In genomic region chr17:50347087-50347893, GRCh38 we compare ENCODE assay signal across 8 cellular contexts. TPM values are rescaled to one million over a fixed set of nuclear protein-coding genes. Genes with fewer than 3 reads are reported as not detected.
A peak's percentile ranks its signal among the peaks of the same experiment; 100 is the strongest.
DNase-seq lines count a peak whose midpoint lies in the region; TF ChIP-seq lines count a peak whose summit lies in the region.

No MANE protein-coding gene starts in this region.

- H3K4me3 ChIP-seq in H7 (ENCODE audit: insufficient read depth, low read depth, low read length) (peak overlapping the region; percentile 74), iPS-11a (ENCODE audit: low read depth, low read length) (peak overlapping the region; percentile 85), smooth muscle cell (peak overlapping the region; percentile 91)

- TF ChIP-seq CTCF in smooth muscle cell (IDR thresholded peaks at IDR 0.05; ENCODE audit: borderline replicate concordance, insufficient read depth, poor library complexity, severe bottlenecking) (no peak), GM13976 (IDR thresholded peaks at IDR 0.05; ENCODE audit: borderline replicate concordance, control extremely low read depth, extremely low read depth, insufficient read depth, missing control alignments) (no peak)

- peak overlapping the region; percentile 94 for H3K4me3 Mint-ChIP-seq in activated T-cell treated with anti-CD3 and anti-CD28 coated beads, Interleukin-2, amount 50 U/mL, for 24 hours

- peaks cover 20% of the 10 kb centered on the region for H3K36me3 Mint-ChIP-seq in activated T-cell treated with anti-CD3 and anti-CD28 coated beads, Interleukin-2, amount 50 U/mL, for 24 hours (ENCODE audit: low read depth)

- H3K36me3 ChIP-seq in H7 (replicated peaks; ENCODE audit: control insufficient read depth, insufficient read depth, low read length): 0 out of 2 replicates have a peak, but pooled peaks cover 2% of the 10 kb centered on the region
- H3K36me3 ChIP-seq in smooth muscle cell (ENCODE audit: low read depth): no peaks in the 10 kb centered on the region

- H3K27me3 ChIP-seq in H7 (ENCODE audit: control insufficient read depth, insufficient read depth, low read length): peaks cover 5% of the 10 kb centered on the region
- H3K27me3 ChIP-seq in smooth muscle cell (ENCODE audit: low read depth): no peaks in the 10 kb centered on the region

- no peaks in the 10 kb centered on the region for H3K27me3 Mint-ChIP-seq in activated T-cell treated with anti-CD3 and anti-CD28 coated beads, Interleukin-2, amount 50 U/mL, for 24 hours

- no peaks in the 10 kb centered on the region for H3K9me3 Mint-ChIP-seq in activated T-cell treated with anti-CD3 and anti-CD28 coated beads, Interleukin-2, amount 50 U/mL, for 24 hours

- H3K4me1 ChIP-seq in smooth muscle cell (ENCODE audit: low read depth): peaks cover 16% of the 10 kb centered on the region

- peaks cover 47% of the 10 kb centered on the region for H4K20me1 ChIP-seq in smooth muscle cell (ENCODE audit: low read depth)

- peaks cover 34% of the 10 kb centered on the region for H3K79me2 ChIP-seq in smooth muscle cell (ENCODE audit: low read depth)

- H3K4me2 ChIP-seq in smooth muscle cell: peak overlapping the region; percentile 98

- 22% methylated on average over 19 of the region's 19 CpGs for WGBS in smooth muscle cell (ENCODE audit: low lambda C conversion rate)

- H2AFZ ChIP-seq in smooth muscle cell (ENCODE audit: low read depth): no peak overlapping the region

- H3K9ac ChIP-seq in smooth muscle cell (ENCODE audit: low read depth): peak overlapping the region; percentile 79

- DNase-seq in H7 (peak; percentile 77), smooth muscle cell (lab: John Stamatoyannopoulos, UW; ENCODE audit: unreplicated experiment) (no peak), ecto neural progenitor cell (ENCODE audit: low spot score) (no peak), KG1 (lab: John Stamatoyannopoulos, UW) (no peak), GM13976 (ENCODE audit: low spot score) (no peak), NCI-H524 treated with DMSO at 0.1 percent for 48 hours (lab: John Stamatoyannopoulos, UW) (no peak)
- peak; percentile 30 for DNase-seq in activated T-cell treated with anti-CD3 and anti-CD28 coated beads, Interleukin-2, amount 50 U/mL, for 24 hours

- peak overlapping the region; percentile 92 for H3K27ac Mint-ChIP-seq in activated T-cell treated with anti-CD3 and anti-CD28 coated beads, Interleukin-2, amount 50 U/mL, for 24 hours

- in situ Hi-C loops in GM13976 (cut with MboI; ENCODE audit: low sequenced_read_pairs, unreplicated experiment): no loop called here

- H3K9me3 ChIP-seq in smooth muscle cell (replicated peaks; ENCODE audit: low read depth): no peaks in the 10 kb centered on the region

- no peaks in the 10 kb centered on the region for H3F3A ChIP-seq in smooth muscle cell (ENCODE audit: low read depth)

- no peak overlapping the region for H3K27ac ChIP-seq in smooth muscle cell (ENCODE audit: low read depth)

- H3K4me1 Mint-ChIP-seq in activated T-cell treated with anti-CD3 and anti-CD28 coated beads, Interleukin-2, amount 50 U/mL, for 24 hours (ENCODE audit: low read depth): peaks cover 48% of the 10 kb centered on the region

RNA-seq across cellular contexts. Expression of gene XYLT2, which starts 1.4 kb away (rescaled TPM):
- 47.5 and 54.3 TPM in 2 replicates for total RNA-seq in H7 (2014; rRNA removed; shearing (Covaris generic))
- total RNA-seq in smooth muscle cell: 33.2 and 34.3 TPM in 2 replicates
- polyA plus RNA-seq in smooth muscle cell: 32.3 and 41.4 TPM in 2 replicates

RNA-seq across cellular contexts. Expression of gene MRPL27, which starts 25.7 kb away (rescaled TPM):
- 55.5 and 86.3 TPM in 2 replicates for total RNA-seq in H7 (2014; rRNA removed; shearing (Covaris generic))
- 62.8 and 69.8 TPM in 2 replicates for total RNA-seq in smooth muscle cell
- 130 and 138 TPM in 2 replicates for polyA plus RNA-seq in smooth muscle cell

RNA-seq across cellular contexts. Expression of gene EME1, which starts 25.7 kb away (rescaled TPM):
- total RNA-seq in H7 (2014; rRNA removed; shearing (Covaris generic)): 21.7 and 28.2 TPM in 2 replicates
- total RNA-seq in smooth muscle cell: 4.6 and 8.2 TPM in 2 replicates
- 9.6 and 12.9 TPM in 2 replicates for polyA plus RNA-seq in smooth muscle cell

RNA-seq across cellular contexts. Expression of gene LRRC59, which starts 50.0 kb away (rescaled TPM):
- total RNA-seq in H7 (2014; rRNA removed; shearing (Covaris generic)): 105 and 119 TPM in 2 replicates
- total RNA-seq in smooth muscle cell: 160 and 164 TPM in 2 replicates
- polyA plus RNA-seq in smooth muscle cell: 139 and 161 TPM in 2 replicates

Comparison
In these comparisons a context has a peak if more than half of its experiments do, and no peak if none do; other contexts are left out.
1. DNase-seq: peak in H7 (single experiment) and activated T-cell treated with anti-CD3 and anti-CD28 coated beads, Interleukin-2, amount 50 U/mL, for 24 hours (single experiment); none in smooth muscle cell (single experiment), ecto neural progenitor cell (single experiment), KG1 (single experiment), GM13976 (single experiment) and NCI-H524 treated with DMSO at 0.1 percent for 48 hours (single experiment).
2. Peak in every context shown above with its lines, with median percentiles within 50 percentile points of each other: H3K4me3 ChIP-seq.